ENCODE assay signal across 1 cellular context in the genomic region with DNA sequence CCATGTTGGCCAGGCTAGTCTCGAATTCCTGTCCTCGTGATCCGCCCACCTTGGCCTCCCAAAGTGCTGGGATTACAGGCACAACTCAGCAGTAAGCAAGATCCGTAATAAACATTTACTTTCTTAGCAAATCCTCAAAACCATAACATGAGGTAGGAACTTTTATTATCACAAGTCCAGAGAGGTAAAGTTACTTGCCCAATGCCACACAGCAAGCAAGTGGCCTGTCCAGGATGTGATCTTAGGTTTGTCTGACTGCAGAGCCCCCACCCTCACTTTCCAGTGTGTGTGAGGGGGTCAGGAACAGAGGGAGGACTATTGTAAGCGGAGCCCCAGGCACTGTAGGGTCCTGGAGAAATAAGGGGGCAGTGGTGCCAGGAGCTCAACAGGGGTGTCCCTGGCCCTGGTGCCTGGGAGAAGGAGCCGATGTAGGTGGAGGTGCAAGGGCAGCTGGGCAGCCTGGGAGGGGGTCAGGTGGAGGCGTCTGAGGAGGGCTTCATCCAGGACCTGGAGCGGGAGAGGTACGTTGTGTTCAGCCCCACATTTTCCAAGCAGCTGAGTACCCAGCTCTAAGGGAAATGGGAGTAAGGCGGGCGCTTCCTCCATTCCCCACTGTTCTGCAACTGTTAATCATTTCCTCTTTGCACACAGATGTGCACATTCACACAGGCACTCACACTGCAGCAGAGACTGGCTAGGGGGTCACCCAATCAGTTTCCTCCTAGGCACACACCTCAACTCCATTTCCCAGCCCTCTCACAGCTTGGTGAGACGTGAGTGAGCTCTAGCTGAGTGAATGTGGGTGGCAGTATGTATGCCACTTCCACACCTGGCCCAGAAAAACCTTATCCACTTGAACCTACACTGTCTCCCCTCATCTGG.
A peak's percentile ranks its signal among the peaks of the same experiment; 100 is the strongest.
TF ChIP-seq lines count a peak whose summit lies in the region.

No MANE protein-coding gene starts in this region.

TF ChIP-seq in K562, 482 proteins besides CTCF, POLR2A, EP300 and RAD21:
- no peak for TF ChIP-seq TCFL5 (CRISPR knock-in tag; conservative IDR thresholded peaks at IDR 0.05)
- TF ChIP-seq ZFP36 (IDR thresholded peaks at IDR 0.05; ENCODE audit: low read depth, low read length, partially characterized antibody) = peak; percentile 64
- TF ChIP-seq BCOR (IDR thresholded peaks at IDR 0.05) = peak; percentile 68
- peak; percentile 54 for TF ChIP-seq RBM25 (IDR thresholded peaks at IDR 0.05; ENCODE audit: low read depth, low read length, severe bottlenecking)
- TF ChIP-seq, protein P1, sequence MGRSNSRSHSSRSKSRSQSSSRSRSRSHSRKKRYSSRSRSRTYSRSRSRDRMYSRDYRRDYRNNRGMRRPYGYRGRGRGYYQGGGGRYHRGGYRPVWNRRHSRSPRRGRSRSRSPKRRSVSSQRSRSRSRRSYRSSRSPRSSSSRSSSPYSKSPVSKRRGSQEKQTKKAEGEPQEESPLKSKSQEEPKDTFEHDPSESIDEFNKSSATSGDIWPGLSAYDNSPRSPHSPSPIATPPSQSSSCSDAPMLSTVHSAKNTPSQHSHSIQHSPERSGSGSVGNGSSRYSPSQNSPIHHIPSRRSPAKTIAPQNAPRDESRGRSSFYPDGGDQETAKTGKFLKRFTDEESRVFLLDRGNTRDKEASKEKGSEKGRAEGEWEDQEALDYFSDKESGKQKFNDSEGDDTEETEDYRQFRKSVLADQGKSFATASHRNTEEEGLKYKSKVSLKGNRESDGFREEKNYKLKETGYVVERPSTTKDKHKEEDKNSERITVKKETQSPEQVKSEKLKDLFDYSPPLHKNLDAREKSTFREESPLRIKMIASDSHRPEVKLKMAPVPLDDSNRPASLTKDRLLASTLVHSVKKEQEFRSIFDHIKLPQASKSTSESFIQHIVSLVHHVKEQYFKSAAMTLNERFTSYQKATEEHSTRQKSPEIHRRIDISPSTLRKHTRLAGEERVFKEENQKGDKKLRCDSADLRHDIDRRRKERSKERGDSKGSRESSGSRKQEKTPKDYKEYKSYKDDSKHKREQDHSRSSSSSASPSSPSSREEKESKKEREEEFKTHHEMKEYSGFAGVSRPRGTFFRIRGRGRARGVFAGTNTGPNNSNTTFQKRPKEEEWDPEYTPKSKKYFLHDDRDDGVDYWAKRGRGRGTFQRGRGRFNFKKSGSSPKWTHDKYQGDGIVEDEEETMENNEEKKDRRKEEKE (IDR thresholded peaks at IDR 0.05; ENCODE audit: borderline replicate concordance in 1 of 2, control insufficient read depth in 1 of 2, low read depth in 2 of 2, low read length in 1 of 2) = no peak
- peak; percentile 49 for TF ChIP-seq POLR2G (IDR thresholded peaks at IDR 0.05; ENCODE audit: low read depth, low read length)
- TF ChIP-seq, protein P2, sequence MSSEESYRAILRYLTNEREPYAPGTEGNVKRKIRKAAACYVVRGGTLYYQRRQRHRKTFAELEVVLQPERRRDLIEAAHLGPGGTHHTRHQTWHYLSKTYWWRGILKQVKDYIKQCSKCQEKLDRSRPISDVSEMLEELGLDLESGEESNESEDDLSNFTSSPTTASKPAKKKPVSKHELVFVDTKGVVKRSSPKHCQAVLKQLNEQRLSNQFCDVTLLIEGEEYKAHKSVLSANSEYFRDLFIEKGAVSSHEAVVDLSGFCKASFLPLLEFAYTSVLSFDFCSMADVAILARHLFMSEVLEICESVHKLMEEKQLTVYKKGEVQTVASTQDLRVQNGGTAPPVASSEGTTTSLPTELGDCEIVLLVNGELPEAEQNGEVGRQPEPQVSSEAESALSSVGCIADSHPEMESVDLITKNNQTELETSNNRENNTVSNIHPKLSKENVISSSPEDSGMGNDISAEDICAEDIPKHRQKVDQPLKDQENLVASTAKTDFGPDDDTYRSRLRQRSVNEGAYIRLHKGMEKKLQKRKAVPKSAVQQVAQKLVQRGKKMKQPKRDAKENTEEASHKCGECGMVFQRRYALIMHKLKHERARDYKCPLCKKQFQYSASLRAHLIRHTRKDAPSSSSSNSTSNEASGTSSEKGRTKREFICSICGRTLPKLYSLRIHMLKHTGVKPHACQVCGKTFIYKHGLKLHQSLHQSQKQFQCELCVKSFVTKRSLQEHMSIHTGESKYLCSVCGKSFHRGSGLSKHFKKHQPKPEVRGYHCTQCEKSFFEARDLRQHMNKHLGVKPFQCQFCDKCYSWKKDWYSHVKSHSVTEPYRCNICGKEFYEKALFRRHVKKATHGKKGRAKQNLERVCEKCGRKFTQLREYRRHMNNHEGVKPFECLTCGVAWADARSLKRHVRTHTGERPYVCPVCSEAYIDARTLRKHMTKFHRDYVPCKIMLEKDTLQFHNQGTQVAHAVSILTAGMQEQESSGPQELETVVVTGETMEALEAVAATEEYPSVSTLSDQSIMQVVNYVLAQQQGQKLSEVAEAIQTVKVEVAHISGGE (CRISPR knock-in tag; IDR thresholded peaks at IDR 0.05) = no peak
- TF ChIP-seq KDM1A (IDR thresholded peaks at IDR 0.05) = 0 out of 4 replicates have a peak, but pooled peaks of 1 of the 2 experiments have one; percentile 17
